20 cellular contexts compared by ENCODE assay signal in the genomic region with DNA sequence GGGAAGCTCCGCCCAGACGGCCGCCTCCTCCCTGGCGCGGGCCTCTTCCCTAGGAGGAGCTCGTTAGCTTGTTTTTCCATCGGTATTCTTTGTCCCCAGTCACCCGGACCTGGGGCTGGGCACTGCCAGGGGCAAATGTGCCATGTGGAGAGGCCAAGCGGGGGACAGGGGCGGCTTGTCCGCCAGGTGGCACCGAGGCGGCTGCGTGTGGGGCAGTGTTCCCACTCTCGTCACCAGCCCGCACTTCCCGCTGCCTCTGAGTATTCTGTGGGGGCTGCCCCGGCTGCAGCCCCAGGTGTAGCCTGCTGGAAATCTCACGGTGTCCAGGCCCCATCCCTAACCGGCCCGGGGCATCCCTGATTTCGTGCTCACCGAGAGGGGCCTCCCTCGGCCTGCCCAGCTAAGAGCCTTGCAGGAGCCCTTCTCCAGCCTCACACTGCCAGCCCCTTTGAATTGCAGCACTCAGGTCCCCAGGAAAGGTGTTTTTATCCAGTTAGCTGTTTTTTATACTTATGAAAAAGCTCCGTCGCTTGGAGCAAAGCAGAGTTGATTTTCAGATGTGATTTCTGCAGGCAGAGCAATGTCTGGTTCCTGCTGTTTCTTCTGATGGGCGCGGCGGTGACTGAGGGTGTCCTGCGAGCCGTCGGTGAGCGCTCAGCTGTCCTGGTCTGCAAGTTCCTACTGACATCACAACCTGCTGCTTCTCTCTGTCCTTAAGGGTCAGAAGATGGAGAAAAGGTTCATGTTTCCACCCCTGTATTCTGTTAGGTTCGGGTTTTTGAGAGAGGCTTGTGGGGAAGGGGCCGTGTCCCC.
A peak's percentile ranks its signal among the peaks of the same experiment; 100 is the strongest.
DNase-seq lines count a peak whose midpoint lies in the region; ATAC-seq, FAIRE-seq and TF ChIP-seq lines count a peak whose summit lies in the region.
"Had no signal": no experiment of that assay in that cellular context is flagged by ENCODE, and none has a peak within 500 bp of the region (broad histone marks: within the 10 kb centered on the region; RNA-seq: fewer than 3 reads in every experiment).

No MANE protein-coding gene starts in this region.

- CTCF ChIA-PET in H1 (lab: Charles Lee; ENCODE audit: partially characterized antibody), result interaction anchor here (0.6 to 2.4 kb wide), 10 partner anchors 14 to 183 kb away, joined by 3 to 7 read pairs (median 4); no protein-coding TSS in a partner anchor

- H2BK120ac ChIP-seq in H1 (replicated peaks; ENCODE audit: low read depth, low read length), result no peak overlapping the region

- H2BK5ac ChIP-seq in H1 (ENCODE audit: low read depth, low read length), result peak overlapping the region; percentile 81; the same call in 1 of the 2 replicates

- peaks cover 3% of the 10 kb centered on the region for H3K27me3 Mint-ChIP-seq in nephron progenitor cell (ENCODE audit: low read depth, poor library complexity)
- H3K27me3 Mint-ChIP-seq: activated CD4-positive, alpha-beta T cell treated with anti-CD3 and anti-CD28 coated beads, Interleukin-2, amount 10 ng/mL, durations not matched to agents 24 days and 14 days had no signal

- no peak overlapping the region; the same call in 1 of the 2 replicates for H3K18ac ChIP-seq in H1 (ENCODE audit: extremely low read depth, low read length)

- POLR2A ChIA-PET in H1 (lab: Charles Lee; ENCODE audit: partially characterized antibody), result interaction anchor here (0.6 to 1.6 kb wide), 2 partner anchors 14 to 15 kb away, joined by 3 read pairs; no protein-coding TSS in a partner anchor

- peak overlapping the region; percentile 28; the same call in 1 of the 2 replicates for H4K8ac ChIP-seq in H1 (ENCODE audit: extremely low read depth, insufficient read depth, low read length)

- H3K23ac ChIP-seq in H1 (ENCODE audit: insufficient read length), result no peak overlapping the region

- peak overlapping the region; percentile 6 for H3K4me3 Mint-ChIP-seq in nephron progenitor cell
- H3K4me3 Mint-ChIP-seq: activated CD4-positive, alpha-beta T cell treated with anti-CD3 and anti-CD28 coated beads, Interleukin-2, amount 10 ng/mL, durations not matched to agents 24 days and 14 days; activated naive CD4-positive, alpha-beta T cell treated with anti-CD3 and anti-CD28 coated beads for 36 hours; CD4-positive, CD25-positive, alpha-beta regulatory T cell had no signal

- H3K27me3 ChIP-seq in right cardiac atrium (ENCODE audit: control insufficient read depth, insufficient read depth) (no peaks in the 10 kb centered on the region), H1 (replicated peaks in 1 of 4; ENCODE audit: control insufficient read depth in 3 of 4, extremely low read depth in 1 of 4, insufficient read depth in 3 of 4, low read length in 3 of 4) (peaks cover 0 to 2% (median 0%) of the 10 kb centered on the region in 4 experiments; a peak in 1 of 7 replicates), gastroesophageal sphincter (no peaks in the 10 kb centered on the region), upper lobe of right lung (peaks cover 4% of the 10 kb centered on the region)
- H3K27me3 ChIP-seq: thyroid gland had no signal

- no peaks in the 10 kb centered on the region for H3K36me3 Mint-ChIP-seq in nephron progenitor cell (ENCODE audit: low read depth)
- H3K36me3 Mint-ChIP-seq: CD4-positive, CD25-positive, alpha-beta regulatory T cell had no signal

- H3K27ac Mint-ChIP-seq in nephron progenitor cell, result peak overlapping the region; percentile 60
- H3K27ac Mint-ChIP-seq: activated CD4-positive, alpha-beta T cell treated with anti-CD3 and anti-CD28 coated beads, Interleukin-2, amount 10 ng/mL, durations not matched to agents 24 days and 14 days; activated naive CD4-positive, alpha-beta T cell treated with anti-CD3 and anti-CD28 coated beads for 36 hours; CD4-positive, CD25-positive, alpha-beta regulatory T cell had no signal

- H2BK12ac ChIP-seq in H1 (ENCODE audit: low read depth, low read length), result 0 out of 2 replicates have a peak overlapping the region, but pooled peaks have one; percentile 99

- H4K5ac ChIP-seq in H1 (ENCODE audit: insufficient read length, low read depth, low read length), result no peak overlapping the region

- H3K23me2 ChIP-seq in H1 (ENCODE audit: low read depth, low read length), result peaks cover 6% of the 10 kb centered on the region; the same call in 1 of the 2 replicates

- H2AFZ ChIP-seq in H1 (ENCODE audit: low read length), result no peak overlapping the region

- TF ChIP-seq EP300 in H1 (IDR thresholded peaks at IDR 0.05; ENCODE audit: borderline replicate concordance in 1 of 2, low read depth in 2 of 2, low read length in 2 of 2), result no peak
- no peak for TF ChIP-seq EP300 in gastroesophageal sphincter (IDR thresholded peaks at IDR 0.05)

- no peak overlapping the region; the same call in 1 of the 2 replicates for H2BK15ac ChIP-seq in H1 (ENCODE audit: low read length)

- H2AK5ac ChIP-seq in H1 (ENCODE audit: low read depth, low read length), result 0 out of 2 replicates have a peak overlapping the region, but pooled peaks have one; percentile 13

- no peaks in the 10 kb centered on the region for H3K4me1 ChIP-seq in right cardiac atrium (ENCODE audit: control insufficient read depth, insufficient read depth, low read length)
- peaks cover 0 to 17% (median 10%) of the 10 kb centered on the region in 4 experiments; a peak in 6 of 7 replicates for H3K4me1 ChIP-seq in H1 (replicated peaks in 1 of 4; ENCODE audit: control insufficient read depth in 3 of 4, insufficient read depth in 4 of 4, low read length in 3 of 4)
- peaks cover 0 to 38% (median 8%) of the 10 kb centered on the region in 3 donors for H3K4me1 ChIP-seq in gastroesophageal sphincter
- H3K4me1 ChIP-seq in upper lobe of right lung, result peaks cover 3% of the 10 kb centered on the region

- H4K20me1 ChIP-seq in H1 (replicated peaks in 1 of 2; ENCODE audit: control insufficient read depth in 1 of 2, insufficient read depth in 2 of 2, low read length in 2 of 2), result peaks cover 0 to 4% of the 10 kb centered on the region in 2 experiments

- 0 out of 2 replicates have a peak overlapping the region, but pooled peaks have one; percentile 61 for H2BK20ac ChIP-seq in H1 (ENCODE audit: low read length)

- TF ChIP-seq POLR2A in H1 (IDR thresholded peaks at IDR 0.05; ENCODE audit: control extremely low read depth in 1 of 2, low read depth in 2 of 2, low read length in 2 of 2), result no peak
- no peak for TF ChIP-seq POLR2A in gastroesophageal sphincter (IDR thresholded peaks at IDR 0.05)

- no peak overlapping the region for H4K91ac ChIP-seq in H1 (replicated peaks; ENCODE audit: insufficient read length, low read length)

- no peak for FAIRE-seq in H1 (lab: Jason Lieb, UNC)
- FAIRE-seq: colon, endothelial cell of umbilical vein had no signal

- H3K4ac ChIP-seq in H1 (replicated peaks; ENCODE audit: insufficient read length, low read depth, low read length), result no peak overlapping the region

- H3K14ac ChIP-seq in H1 (ENCODE audit: insufficient read length), result no peak overlapping the region

- H3K9ac ChIP-seq in H1 (replicated peaks in 1 of 4; ENCODE audit: extremely low read depth in 1 of 4, low read depth in 3 of 4, low read length in 3 of 4), result no peak overlapping the region

- H3K27ac ChIP-seq in right cardiac atrium (ENCODE audit: low read length) (no peak overlapping the region), H1 (ENCODE audit: low read depth, low read length) (no peak overlapping the region), gastroesophageal sphincter (no peak overlapping the region), upper lobe of right lung (no peak overlapping the region)
- H3K27ac ChIP-seq: left lung, spleen, thyroid gland had no signal

- ATAC-seq in right cardiac atrium (no peak), left cardiac atrium (no peak), gastroesophageal sphincter (no peak), upper lobe of right lung (no peak)

- peaks cover 39% of the 10 kb centered on the region for H3K4me1 Mint-ChIP-seq in nephron progenitor cell
- H3K4me1 Mint-ChIP-seq: activated CD4-positive, alpha-beta T cell treated with anti-CD3 and anti-CD28 coated beads, Interleukin-2, amount 10 ng/mL, durations not matched to agents 24 days and 14 days; CD4-positive, CD25-positive, alpha-beta regulatory T cell had no signal

- no peaks in the 10 kb centered on the region for H3K9me3 ChIP-seq in right cardiac atrium (ENCODE audit: control insufficient read depth, low read length)
- no peaks in the 10 kb centered on the region for H3K9me3 ChIP-seq in H1 (ENCODE audit: insufficient read depth in 2 of 2, low read depth in 1 of 2, low read length in 1 of 2)
- no peaks in the 10 kb centered on the region for H3K9me3 ChIP-seq in gastroesophageal sphincter
- no peaks in the 10 kb centered on the region for H3K9me3 ChIP-seq in upper lobe of right lung
- H3K9me3 ChIP-seq: left lung, spleen, thyroid gland had no signal

- WGBS in right cardiac atrium, result 82% methylated on average over 35 of the region's 35 CpGs
- WGBS in H1 (ENCODE audit: extremely low coverage in 1 of 2, insufficient coverage in 1 of 2, insufficient read length in 1 of 2, insufficient replicate concordance in 2 of 2, low coverage in 1 of 2, low lambda C conversion rate in 2 of 2, missing lambda C conversion rate in 1 of 2), 2 experiments, result 79% methylated on average over 31 of the region's 35 CpGs; no CpG with 5 or more reads in 1 of the 2 experiments
- 88 to 92% methylated on average over 6 to 18 of the region's 35 CpGs for WGBS in gastroesophageal sphincter (ENCODE audit: low coverage in 1 of 2), 2 donors

- peak in 2 of 3 donors; percentile 27 to 54 for DNase-seq in right cardiac atrium
- no peak for DNase-seq in left cardiac atrium
- peak in 1 of 2 experiments; percentile 79 for DNase-seq in H1 (ENCODE audit: low read depth in 1 of 2, low spot score in 2 of 2)
- no peak for DNase-seq in nephron progenitor cell
- no peak for DNase-seq in globus pallidus (ENCODE audit: low spot score)
- no peak for DNase-seq in upper lobe of right lung
- DNase-seq in HUDEP-2 (lab: John Stamatoyannopoulos, UW; ENCODE audit: unreplicated experiment in 76 of 76), result no peak
- DNase-seq: activated CD4-positive, alpha-beta T cell treated with anti-CD3 and anti-CD28 coated beads, Interleukin-2, amount 10 ng/mL, durations not matched to agents 24 days and 14 days; activated naive CD4-positive, alpha-beta T cell treated with anti-CD3 and anti-CD28 coated beads for 36 hours; CD4-positive, CD25-positive, alpha-beta regulatory T cell; DMS79; Kasumi-1; NCI-H1417; NCI-H774 had no signal

- H3K36me3 ChIP-seq in H1 (ENCODE audit: control insufficient read depth in 2 of 4, insufficient read depth in 4 of 4, low read length in 3 of 4) (no peaks in the 10 kb centered on the region), gastroesophageal sphincter (no peaks in the 10 kb centered on the region), upper lobe of right lung (no peaks in the 10 kb centered on the region)
- H3K36me3 ChIP-seq: left lung, spleen, thyroid gland had no signal

- no peaks in the 10 kb centered on the region; the same call in 1 of the 2 replicates for H3K79me1 ChIP-seq in H1 (ENCODE audit: low read depth, low read length)

- intact Hi-C loops in right cardiac atrium (cut with DNase I), result no loop called here
- intact Hi-C loops in left cardiac atrium (cut with DNase I), result no loop called here
- intact Hi-C loops in upper lobe of right lung (cut with DNase I), result no loop called here

- H3K79me2 ChIP-seq in H1 (ENCODE audit: control insufficient read depth in 1 of 2, insufficient read depth in 2 of 2, low read length in 2 of 2), result no peaks in the 10 kb centered on the region

- H3K9me3 Mint-ChIP-seq in nephron progenitor cell, result no peaks in the 10 kb centered on the region
- H3K9me3 Mint-ChIP-seq: activated CD4-positive, alpha-beta T cell treated with anti-CD3 and anti-CD28 coated beads, Interleukin-2, amount 10 ng/mL, durations not matched to agents 24 days and 14 days; activated naive CD4-positive, alpha-beta T cell treated with anti-CD3 and anti-CD28 coated beads for 36 hours; CD4-positive, CD25-positive, alpha-beta regulatory T cell had no signal

- H3K56ac ChIP-seq in H1 (replicated peaks; ENCODE audit: insufficient read length, low read depth, low read length), result no peak overlapping the region

- TF ChIP-seq CTCF in H1 (IDR thresholded peaks at IDR 0.05; ENCODE audit: control extremely low read depth in 1 of 3, insufficient read depth in 1 of 3, low read depth in 1 of 3, low read length in 3 of 3) (peak in 1 of 3 experiments; percentile 16; a peak in 2 of 4 replicates), nephron progenitor cell (IDR thresholded peaks at IDR 0.05) (no peak), gastroesophageal sphincter (IDR thresholded peaks at IDR 0.05) (no peak), upper lobe of right lung (IDR thresholded peaks at IDR 0.05) (no peak)

- TF ChIP-seq RAD21 in H1 (IDR thresholded peaks at IDR 0.05 in 1 of 2, conservative IDR thresholded peaks at IDR 0.05 in 1 of 2; ENCODE audit: low read depth in 2 of 2, low read length in 2 of 2), result peak in 1 of 2 experiments; percentile 17; a peak in 1 of 4 replicates

- H3K4me3 ChIP-seq in right cardiac atrium (ENCODE audit: low read length), result no peak overlapping the region
- H3K4me3 ChIP-seq in H1 (ENCODE audit: extremely low read depth in 1 of 4, insufficient read depth in 2 of 4, low read depth in 3 of 4, low read length in 4 of 4), result no peak overlapping the region
- H3K4me3 ChIP-seq in gastroesophageal sphincter, result no peak overlapping the region
- H3K4me3 ChIP-seq in upper lobe of right lung, result no peak overlapping the region
- H3K4me3 ChIP-seq: left lung, spleen, thyroid gland had no signal

- 0 out of 4 replicates have a peak overlapping the region, but pooled peaks of 1 of the 2 experiments have one; percentile 14 for H3K4me2 ChIP-seq in H1 (ENCODE audit: insufficient read depth in 1 of 2, low read depth in 2 of 2, low read length in 2 of 2)

Comparison
In these comparisons a context has a peak if more than half of its experiments do, and no peak if none do; other contexts are left out.
1. DNase-seq: peak in right cardiac atrium (2 of 3); none in left cardiac atrium (single experiment), nephron progenitor cell (single experiment), globus pallidus (single experiment), upper lobe of right lung (single experiment) and HUDEP-2 (0 of 76).